Comparison of ENCODE assay signal across 8 cellular contexts in genomic region chr12:71846322-71846940, GRCh38. TPM values are rescaled to one million over a fixed set of nuclear protein-coding genes. Genes with fewer than 3 reads are reported as not detected.
DNase-seq lines count a peak whose midpoint lies in the region; ATAC-seq and TF ChIP-seq lines count a peak whose summit lies in the region.

No MANE protein-coding gene starts in this region.

- no peak for DNase-seq in CD4-positive, alpha-beta T cell
- DNase-seq in NCI-H526 treated with DMSO at 0.1 percent for 48 hours (lab: John Stamatoyannopoulos, UW), result peak; percentile 19
- DNase-seq in dermis blood vessel endothelial cell, result peak; percentile 68
- DNase-seq in neural crest cell (ENCODE audit: low read depth, low spot score), result no peak
- DNase-seq in NCI-H524 (lab: John Stamatoyannopoulos, UW), result no peak
- DNase-seq in NCI-H2029 treated with DMSO at 0.1 percent for 48 hours (lab: John Stamatoyannopoulos, UW), result no peak

- no peaks in the 10 kb centered on the region for H3K27me3 ChIP-seq in CD4-positive, alpha-beta T cell (ENCODE audit: control insufficient read depth, insufficient read depth, low read length)

- TF ChIP-seq CTCF in CD4-positive, alpha-beta T cell (IDR thresholded peaks at IDR 0.05), result peak; percentile 68
- peak; percentile 65 for TF ChIP-seq CTCF in neural crest cell (conservative IDR thresholded peaks at IDR 0.05)

- no peak overlapping the region for H3K27ac ChIP-seq in CD4-positive, alpha-beta T cell (ENCODE audit: low read depth, low read length)

- no peaks in the 10 kb centered on the region for H3K27me3 Mint-ChIP-seq in CD4-positive, alpha-beta T cell
- no peaks in the 10 kb centered on the region for H3K27me3 Mint-ChIP-seq in neural crest cell (ENCODE audit: low read depth)

- intact Hi-C loops in CD4-positive, alpha-beta T cell (cut with DNase I, micrococcal nuclease), result loop anchor here (1.0 to 5.0 kb wide), 3 partner anchors 36 to 66 kb away; no protein-coding TSS in a partner anchor

- CTCF ChIA-PET in CD4-positive, alpha-beta T cell (lab: Charles Lee), result interaction anchor here (0.6 to 2.6 kb wide), 9 partner anchors 9 to 88 kb away, joined by 3 to 16 read pairs (median 4); no protein-coding TSS in a partner anchor

- H3K4me3 Mint-ChIP-seq in CD4-positive, alpha-beta T cell, result no peak overlapping the region
- H3K4me3 Mint-ChIP-seq in neural crest cell, result no peak overlapping the region

- H3K4me1 Mint-ChIP-seq in CD4-positive, alpha-beta T cell (ENCODE audit: low read depth), result peaks cover 34% of the 10 kb centered on the region
- peaks cover 1% of the 10 kb centered on the region for H3K4me1 Mint-ChIP-seq in neural crest cell

- peak overlapping the region; percentile 4 for H3K27ac Mint-ChIP-seq in CD4-positive, alpha-beta T cell
- H3K27ac Mint-ChIP-seq in neural crest cell (ENCODE audit: unreplicated experiment), result no peak overlapping the region

- H3K9me3 Mint-ChIP-seq in CD4-positive, alpha-beta T cell, result no peaks in the 10 kb centered on the region
- no peaks in the 10 kb centered on the region for H3K9me3 Mint-ChIP-seq in neural crest cell

- peaks cover 45% of the 10 kb centered on the region for H3K36me3 Mint-ChIP-seq in CD4-positive, alpha-beta T cell (ENCODE audit: low read depth)
- peaks cover 5% of the 10 kb centered on the region for H3K36me3 Mint-ChIP-seq in neural crest cell (ENCODE audit: low read depth)

- POLR2A ChIA-PET in CD4-positive, alpha-beta T cell (lab: Charles Lee), result interaction anchor here (1.0 kb wide), 1 partner anchor 66 kb away, joined by 7 read pairs; no protein-coding TSS in a partner anchor

- no peaks in the 10 kb centered on the region for H3K9me3 ChIP-seq in CD4-positive, alpha-beta T cell (ENCODE audit: control insufficient read depth, low read length)

- ATAC-seq in CD4-positive, alpha-beta T cell (ENCODE audit: poor library complexity), result peak; percentile 78
- ATAC-seq in GM19035 (IDR thresholded peaks at IDR 0.05; ENCODE audit: unreplicated experiment), result peak; percentile 66
- no peak for ATAC-seq in HG02870 (IDR thresholded peaks at IDR 0.05; ENCODE audit: unreplicated experiment)

RNA-seq across cellular contexts. Expression of gene TBC1D15, which starts 6.9 kb away (rescaled TPM):
- total RNA-seq in CD4-positive, alpha-beta T cell, result 100 to 1,000 TPM; 121 to 123 TPM
- total RNA-seq in dermis blood vessel endothelial cell (40.3 and 60.9 TPM in 2 replicates), neural crest cell (21.9 and 23.4 TPM in 2 replicates)

Comparison
In these comparisons a context has a peak if more than half of its experiments do, and no peak if none do; other contexts are left out.
1. DNase-seq: peak in NCI-H526 treated with DMSO at 0.1 percent for 48 hours (single experiment) and dermis blood vessel endothelial cell (single experiment); none in CD4-positive, alpha-beta T cell (0 of 10), neural crest cell (single experiment), NCI-H524 (0 of 2) and NCI-H2029 treated with DMSO at 0.1 percent for 48 hours (single experiment).